In the genomic region with DNA sequence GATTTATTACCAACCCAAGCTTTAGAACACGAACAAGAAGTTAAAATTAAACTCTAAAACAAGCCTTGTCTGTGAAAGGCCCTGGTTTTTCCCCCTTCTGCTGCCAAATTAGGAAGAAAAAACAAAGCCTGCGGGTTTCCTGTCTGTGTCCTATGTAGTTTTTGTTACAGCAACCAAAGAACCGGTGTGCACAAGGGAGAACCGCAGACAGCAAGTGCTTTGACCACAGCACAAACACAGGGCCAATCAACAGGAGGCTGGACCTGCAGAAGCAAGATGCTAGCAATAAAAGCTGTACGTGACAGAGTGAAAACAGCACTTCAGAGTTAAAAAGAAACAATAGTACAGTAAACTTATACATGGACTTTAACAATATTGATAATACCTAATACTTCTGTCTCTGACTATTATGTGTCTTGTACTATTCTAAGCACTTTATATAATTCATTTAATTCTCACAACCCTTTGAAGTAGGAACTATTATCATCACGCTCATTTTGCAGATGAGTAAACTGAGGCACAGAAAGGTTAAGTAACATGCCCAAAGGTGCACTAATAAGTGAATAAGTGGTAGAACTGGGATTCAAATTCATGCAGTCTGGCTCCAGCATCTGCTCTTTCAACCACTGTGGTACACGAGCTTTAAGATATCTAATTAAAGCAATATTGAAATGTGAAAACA, we compare ENCODE assay signal across 7 cellular contexts.
DNase-seq lines count a peak whose midpoint lies in the region; ATAC-seq lines count a peak whose summit lies in the region.

No MANE protein-coding gene starts in this region.

- DNase-seq in NCI-H69 (lab: John Stamatoyannopoulos, UW) (peak; percentile 48), left cardiac atrium (no peak), NCI-H2081 treated with DMSO at 0.1 percent for 48 hours (lab: John Stamatoyannopoulos, UW) (no peak)
- peak; percentile 39 for DNase-seq in activated T-helper 9 cell treated with anti-CD3 and anti-CD28 coated beads, Interleukin-2, amount 50 U/mL, for 16 hours (ENCODE audit: low read depth)
- peak in 2 of 3 donors; percentile 56 to 57 for DNase-seq in stimulated activated CD4-positive, alpha-beta T cell treated with anti-CD3 and anti-CD28 coated beads, TNF-alpha, amount 100 ng/mL, for 1 hour (ENCODE audit: low read depth in 3 of 3, low spot score in 1 of 3)

- intact Hi-C loops in left cardiac atrium (cut with DNase I), result no loop called here

- ATAC-seq in GM18508 (IDR thresholded peaks at IDR 0.05; ENCODE audit: insufficient read depth, unreplicated experiment), result peak; percentile 34
- peak; percentile 62 for ATAC-seq in HG02588 (IDR thresholded peaks at IDR 0.05; ENCODE audit: unreplicated experiment)
- ATAC-seq in left cardiac atrium, result peak; percentile 23 to 37

Comparison
In these comparisons a context has a peak if more than half of its experiments do, and no peak if none do; other contexts are left out.
1. DNase-seq: peak in NCI-H69 (single experiment), activated T-helper 9 cell treated with anti-CD3 and anti-CD28 coated beads, Interleukin-2, amount 50 U/mL, for 16 hours (single experiment) and stimulated activated CD4-positive, alpha-beta T cell treated with anti-CD3 and anti-CD28 coated beads, TNF-alpha, amount 100 ng/mL, for 1 hour (2 of 3); none in left cardiac atrium (single experiment) and NCI-H2081 treated with DMSO at 0.1 percent for 48 hours (single experiment).
2. Peak in every context shown above with its lines, with median percentiles within 50 percentile points of each other: ATAC-seq.